ENCODE assay signal across 8 cellular contexts in genomic region chr11:104073950-104074349, GRCh38. TPM values are rescaled to one million over a fixed set of nuclear protein-coding genes. Genes with fewer than 3 reads are reported as not detected.
A peak's percentile ranks its signal among the peaks of the same experiment; 100 is the strongest.
DNase-seq lines count a peak whose midpoint lies in the region; ATAC-seq and TF ChIP-seq lines count a peak whose summit lies in the region.

No MANE protein-coding gene starts in this region.

- no peak for TF ChIP-seq CTCF in GM06990 (IDR thresholded peaks at IDR 0.05; ENCODE audit: insufficient read depth, low read length, poor library complexity, severe bottlenecking)
- no peak for TF ChIP-seq CTCF in fibroblast of the aortic adventitia (IDR thresholded peaks at IDR 0.05; ENCODE audit: insufficient read depth, low read length)

- no peaks in the 10 kb centered on the region for H3K9me3 ChIP-seq in Karpas-422 (ENCODE audit: low read length)

- no peaks in the 10 kb centered on the region for H3K27me3 ChIP-seq in GM06990 (replicated peaks; ENCODE audit: control insufficient read depth, insufficient read depth, low read length)
- H3K27me3 ChIP-seq in Karpas-422 (ENCODE audit: low read length): no peaks in the 10 kb centered on the region

- H3K4me2 ChIP-seq in Karpas-422 (ENCODE audit: low read depth, low read length, poor library complexity, severe bottlenecking): peak overlapping the region; percentile 76

- no peaks in the 10 kb centered on the region for H3K36me3 ChIP-seq in GM06990 (ENCODE audit: control insufficient read depth, insufficient read depth, low read length)
- H3K36me3 ChIP-seq in Karpas-422 (ENCODE audit: insufficient read depth, low read length): peaks cover 9% of the 10 kb centered on the region; the same call in 1 of the 2 replicates

- H3K27ac ChIP-seq in Karpas-422 (ENCODE audit: low read length): peak overlapping the region; percentile 88

- peaks cover 66% of the 10 kb centered on the region for H3K79me2 ChIP-seq in Karpas-422 (ENCODE audit: low read length)

- H3K9me2 ChIP-seq in Karpas-422 (replicated peaks; ENCODE audit: insufficient read depth, low read length): no peaks in the 10 kb centered on the region

- peak; percentile 91 for ATAC-seq in GM21825 (IDR thresholded peaks at IDR 0.05; ENCODE audit: unreplicated experiment)
- ATAC-seq in left colon: no peak

- H3K4me1 ChIP-seq in Karpas-422 (ENCODE audit: low read length): peaks cover 86% of the 10 kb centered on the region

- no peak overlapping the region for H3K4me3 ChIP-seq in GM06990 (replicated peaks; ENCODE audit: low read depth, low read length)
- peak overlapping the region; percentile 55 for H3K4me3 ChIP-seq in Karpas-422 (ENCODE audit: low read length)
- H3K4me3 ChIP-seq in fibroblast of the aortic adventitia (ENCODE audit: low read depth, low read length): no peak overlapping the region

- peak; percentile 3 for DNase-seq in GM06990 (ENCODE audit: extremely low read depth, insufficient read length)
- DNase-seq in Karpas-422: peak; percentile 99
- DNase-seq in fibroblast of the aortic adventitia (ENCODE audit: low read depth): peak; percentile 45
- no peak for DNase-seq in NCI-H146 treated with DMSO at 0.1 percent for 48 hours (lab: John Stamatoyannopoulos, UW; ENCODE audit: unreplicated experiment)
- DNase-seq in left colon: no peak
- DNase-seq in T-helper 9 cell: no peak
- DNase-seq in stimulated activated CD4-positive, alpha-beta T cell treated with anti-CD3 and anti-CD28 coated beads, Interleukin-4, amount 100 ng/mL, for 1 hour: no peak

- H4K20me1 ChIP-seq in Karpas-422 (ENCODE audit: insufficient read depth, low read depth, low read length): no peaks in the 10 kb centered on the region

- intact Hi-C loops in left colon (cut with DNase I, micrococcal nuclease): no loop called here

- peak overlapping the region; percentile 64 for H3K9ac ChIP-seq in Karpas-422 (ENCODE audit: low read length)

- H2AFZ ChIP-seq in Karpas-422 (ENCODE audit: low read length): no peak overlapping the region

RNA-seq across cellular contexts. Expression of gene DDI1, which starts 37.5 kb away (rescaled TPM):
- total RNA-seq in Karpas-422 (2014; rRNA removed; shearing (Covaris generic); ENCODE audit: low replicate concordance): not detected in 2 replicates
- total RNA-seq in fibroblast of the aortic adventitia (ENCODE audit: low replicate concordance): not detected in 2 replicates
- total RNA-seq in left colon: not detected

Comparison
In these comparisons a context has a peak if more than half of its experiments do, and no peak if none do; other contexts are left out.
1. DNase-seq: peak in GM06990 (single experiment), Karpas-422 (single experiment) and fibroblast of the aortic adventitia (single experiment); none in NCI-H146 treated with DMSO at 0.1 percent for 48 hours (single experiment), left colon (0 of 2), T-helper 9 cell (single experiment) and stimulated activated CD4-positive, alpha-beta T cell treated with anti-CD3 and anti-CD28 coated beads, Interleukin-4, amount 100 ng/mL, for 1 hour (single experiment).